ENCODE assay signal across 15 cellular contexts in the genomic region with DNA sequence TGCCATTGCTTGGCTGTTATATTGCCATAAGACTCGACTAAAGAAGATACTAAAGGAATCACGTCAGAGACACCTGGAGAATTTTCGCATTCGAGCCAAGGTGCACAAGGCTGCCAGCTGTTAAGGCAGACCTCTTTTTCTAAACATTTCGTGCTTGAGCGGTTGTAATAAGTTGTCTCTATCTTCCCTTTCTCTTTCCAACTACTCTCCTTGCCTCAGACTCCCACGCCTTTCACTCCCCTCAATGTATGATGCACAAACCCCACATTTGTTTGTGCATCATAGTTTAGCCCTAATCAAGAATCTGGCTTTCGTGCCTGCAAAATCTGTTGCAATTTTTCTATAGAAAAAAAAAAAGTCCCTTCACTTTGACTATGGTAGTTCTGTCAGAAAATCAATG.
A peak's percentile ranks its signal among the peaks of the same experiment; 100 is the strongest.
DNase-seq lines count a peak whose midpoint lies in the region; ATAC-seq and TF ChIP-seq lines count a peak whose summit lies in the region.
"Had no signal": no experiment of that assay in that cellular context is flagged by ENCODE, and none has a peak within 500 bp of the region (broad histone marks: within the 10 kb centered on the region; RNA-seq: fewer than 3 reads in every experiment).

No MANE protein-coding gene starts in this region.

- no peaks in the 10 kb centered on the region for H3K36me3 ChIP-seq in gastroesophageal sphincter
- H3K36me3 ChIP-seq: BLaER1 had no signal

- no peak overlapping the region for H3K27ac ChIP-seq in gastroesophageal sphincter
- H3K27ac ChIP-seq: 22Rv1, BLaER1 had no signal

- no peak overlapping the region for H3K4me3 ChIP-seq in gastroesophageal sphincter
- H3K4me3 ChIP-seq: BLaER1 had no signal

- no peaks in the 10 kb centered on the region for H3K27me3 ChIP-seq in gastroesophageal sphincter
- H3K27me3 ChIP-seq: BLaER1 had no signal

- 70 to 92% methylated on average over 2 to 8 of the region's 8 CpGs for WGBS in gastroesophageal sphincter (ENCODE audit: low coverage in 1 of 2), 2 donors

- TF ChIP-seq CTCF in gastroesophageal sphincter (IDR thresholded peaks at IDR 0.05), result no peak

- no peak for TF ChIP-seq POLR2A in gastroesophageal sphincter (IDR thresholded peaks at IDR 0.05)

- TF ChIP-seq EP300 in gastroesophageal sphincter (IDR thresholded peaks at IDR 0.05), result no peak

- no peaks in the 10 kb centered on the region for H3K4me1 ChIP-seq in gastroesophageal sphincter

- DNase-seq in DMS 273 (lab: John Stamatoyannopoulos, UW; ENCODE audit: unreplicated experiment), result peak; percentile 6
- no peak for DNase-seq in DMS 273 treated with DMSO at 0.1 percent for 48 hours (lab: John Stamatoyannopoulos, UW)
- peak; percentile 78 for DNase-seq in NCI-H2171 treated with DMSO at 0.1 percent for 48 hours (lab: John Stamatoyannopoulos, UW)
- peak; percentile 69 for DNase-seq in left kidney (ENCODE audit: low read depth, low spot score)
- peak; percentile 28 for DNase-seq in retina
- DNase-seq in stimulated activated CD4-positive, alpha-beta T cell treated with anti-CD3 and anti-CD28 coated beads, Interleukin-2, amount 100 ng/mL, for 24 hours, result no peak
- DNase-seq: CD4-positive, alpha-beta memory T cell; DMS53; GOT3; H7 had no signal

- no peak for ATAC-seq in GM21447 (IDR thresholded peaks at IDR 0.05; ENCODE audit: unreplicated experiment)
- ATAC-seq in gastroesophageal sphincter, result no peak
- ATAC-seq: HCT116 had no signal

- H3K9me3 ChIP-seq in gastroesophageal sphincter, result no peaks in the 10 kb centered on the region
- H3K9me3 ChIP-seq: BLaER1 had no signal

Comparison
In these comparisons a context has a peak if more than half of its experiments do, and no peak if none do; other contexts are left out.
1. DNase-seq: peak in DMS 273 (single experiment), NCI-H2171 treated with DMSO at 0.1 percent for 48 hours (single experiment), left kidney (single experiment) and retina (single experiment); none in DMS 273 treated with DMSO at 0.1 percent for 48 hours (single experiment) and stimulated activated CD4-positive, alpha-beta T cell treated with anti-CD3 and anti-CD28 coated beads, Interleukin-2, amount 100 ng/mL, for 24 hours (0 of 2).